8 cellular contexts compared by ENCODE assay signal in genomic region chr7:105769951-105770628, GRCh38.
A peak's percentile ranks its signal among the peaks of the same experiment; 100 is the strongest.
DNase-seq lines count a peak whose midpoint lies in the region; ATAC-seq and TF ChIP-seq lines count a peak whose summit lies in the region.

No MANE protein-coding gene starts in this region.

- H3K27ac Mint-ChIP-seq in activated CD4-positive, alpha-beta T cell treated with anti-CD3 and anti-CD28 coated beads for 36 hours: no peak overlapping the region
- H3K27ac Mint-ChIP-seq in activated CD4-positive, alpha-beta T cell treated with anti-CD3 and anti-CD28 coated beads, Interleukin-2, amount 10 ng/mL, durations not matched to agents 24 days and 14 days: no peak overlapping the region
- H3K27ac Mint-ChIP-seq in GM23338: no peak overlapping the region

- H2AFZ ChIP-seq in GM23338: no peak overlapping the region

- DNase-seq in activated CD4-positive, alpha-beta T cell treated with anti-CD3 and anti-CD28 coated beads for 36 hours: peak; percentile 53
- DNase-seq in activated CD4-positive, alpha-beta T cell treated with anti-CD3 and anti-CD28 coated beads, Interleukin-2, amount 10 ng/mL, durations not matched to agents 24 days and 14 days: no peak
- DNase-seq in NB4 (ENCODE audit: low read depth) (peak; percentile 12), epithelial cell of esophagus (ENCODE audit: low read depth) (peak; percentile 25), sciatic nerve (ENCODE audit: low spot score) (no peak), DMS 273 (lab: John Stamatoyannopoulos, UW; ENCODE audit: unreplicated experiment) (no peak), GM23338 (ENCODE audit: low spot score) (no peak)
- no peak for DNase-seq in activated CD4-positive, CD25-positive, alpha-beta regulatory T cell treated with anti-CD3 and anti-CD28 coated beads, Interleukin-2, amount 50 U/mL, for 72 hours

- H3K4me2 ChIP-seq in GM23338: no peak overlapping the region

- no peaks in the 10 kb centered on the region for H3F3A ChIP-seq in GM23338 (replicated peaks; ENCODE audit: low read depth)

- H3K27me3 Mint-ChIP-seq in activated CD4-positive, alpha-beta T cell treated with anti-CD3 and anti-CD28 coated beads for 36 hours: no peaks in the 10 kb centered on the region
- H3K27me3 Mint-ChIP-seq in activated CD4-positive, alpha-beta T cell treated with anti-CD3 and anti-CD28 coated beads, Interleukin-2, amount 10 ng/mL, durations not matched to agents 24 days and 14 days: peaks cover 28% of the 10 kb centered on the region
- H3K27me3 Mint-ChIP-seq in GM23338 (ENCODE audit: insufficient read depth, low read depth, poor library complexity): peaks cover 8% of the 10 kb centered on the region

- TF ChIP-seq POLR2A in NB4 (IDR thresholded peaks at IDR 0.05; ENCODE audit: extremely low read depth, insufficient read length): no peak

- no peaks in the 10 kb centered on the region for H3K9me3 Mint-ChIP-seq in activated CD4-positive, alpha-beta T cell treated with anti-CD3 and anti-CD28 coated beads for 36 hours (ENCODE audit: low read depth)
- H3K9me3 Mint-ChIP-seq in activated CD4-positive, alpha-beta T cell treated with anti-CD3 and anti-CD28 coated beads, Interleukin-2, amount 10 ng/mL, durations not matched to agents 24 days and 14 days: no peaks in the 10 kb centered on the region
- no peaks in the 10 kb centered on the region for H3K9me3 Mint-ChIP-seq in GM23338

- peaks cover 48% of the 10 kb centered on the region for H3K4me1 ChIP-seq in GM23338 (ENCODE audit: insufficient read depth)

- H3K9me2 ChIP-seq in GM23338 (ENCODE audit: insufficient read depth): no peaks in the 10 kb centered on the region

- H3K4me3 ChIP-seq in NB4 (ENCODE audit: low read depth, low read length) (no peak overlapping the region), epithelial cell of esophagus (ENCODE audit: low read length) (no peak overlapping the region), GM23338 (no peak overlapping the region)

- CTCF ChIA-PET in activated CD4-positive, alpha-beta T cell treated with anti-CD3 and anti-CD28 coated beads for 36 hours (lab: Charles Lee): interaction anchor here (0.5 to 1.7 kb wide), 8 partner anchors 9 to 116 kb away, joined by 3 to 7 read pairs (median 4); no protein-coding TSS in a partner anchor

- peak; percentile 70 for ATAC-seq in activated CD4-positive, alpha-beta T cell treated with anti-CD3 and anti-CD28 coated beads for 36 hours
- ATAC-seq in sciatic nerve: peak; percentile 42
- no peak for ATAC-seq in GM23338

- no peaks in the 10 kb centered on the region for H3K36me3 ChIP-seq in GM23338 (ENCODE audit: insufficient read depth)

- no peak overlapping the region for H3K4me3 Mint-ChIP-seq in activated CD4-positive, alpha-beta T cell treated with anti-CD3 and anti-CD28 coated beads for 36 hours
- no peak overlapping the region for H3K4me3 Mint-ChIP-seq in activated CD4-positive, alpha-beta T cell treated with anti-CD3 and anti-CD28 coated beads, Interleukin-2, amount 10 ng/mL, durations not matched to agents 24 days and 14 days
- H3K4me3 Mint-ChIP-seq in GM23338: no peak overlapping the region

- TF ChIP-seq CTCF in NB4 (IDR thresholded peaks at IDR 0.05; ENCODE audit: low read depth, low read length): no peak
- no peak for TF ChIP-seq CTCF in epithelial cell of esophagus (IDR thresholded peaks at IDR 0.05; ENCODE audit: insufficient read depth, low read depth, low read length, missing control alignments)
- no peak for TF ChIP-seq CTCF in GM23338 (conservative IDR thresholded peaks at IDR 0.05; ENCODE audit: low read depth in 2 of 2)

- H3K36me3 Mint-ChIP-seq in activated CD4-positive, alpha-beta T cell treated with anti-CD3 and anti-CD28 coated beads for 36 hours (ENCODE audit: low read depth): peaks cover 3% of the 10 kb centered on the region
- H3K36me3 Mint-ChIP-seq in activated CD4-positive, alpha-beta T cell treated with anti-CD3 and anti-CD28 coated beads, Interleukin-2, amount 10 ng/mL, durations not matched to agents 24 days and 14 days (ENCODE audit: low read depth): no peaks in the 10 kb centered on the region
- peaks cover 4% of the 10 kb centered on the region; the same call in 1 of the 3 replicates for H3K36me3 Mint-ChIP-seq in GM23338 (ENCODE audit: low read depth)

- H3K4me1 Mint-ChIP-seq in activated CD4-positive, alpha-beta T cell treated with anti-CD3 and anti-CD28 coated beads for 36 hours: peaks cover 40% of the 10 kb centered on the region
- H3K4me1 Mint-ChIP-seq in activated CD4-positive, alpha-beta T cell treated with anti-CD3 and anti-CD28 coated beads, Interleukin-2, amount 10 ng/mL, durations not matched to agents 24 days and 14 days: peaks cover 16% of the 10 kb centered on the region
- H3K4me1 Mint-ChIP-seq in GM23338: peaks cover 72% of the 10 kb centered on the region

- H3K27me3 ChIP-seq in GM23338 (ENCODE audit: insufficient read depth): no peaks in the 10 kb centered on the region

- H3K27ac ChIP-seq in GM23338 (ENCODE audit: low read depth): no peak overlapping the region

- no peaks in the 10 kb centered on the region for H4K20me1 ChIP-seq in GM23338 (replicated peaks; ENCODE audit: insufficient read depth)

- peaks cover 5% of the 10 kb centered on the region; the same call in 1 of the 2 replicates for H3K79me2 ChIP-seq in GM23338 (replicated peaks; ENCODE audit: insufficient read depth)

- intact Hi-C loops in activated CD4-positive, alpha-beta T cell treated with anti-CD3 and anti-CD28 coated beads for 36 hours (cut with DNase I, micrococcal nuclease): loop anchor here (5.0 to 10.0 kb wide), 4 partner anchors 107 to 385 kb away; partner anchors contain the start of gene ATXN7L1 (in 1 of the 2)
- intact Hi-C loops in activated CD4-positive, alpha-beta T cell treated with anti-CD3 and anti-CD28 coated beads, Interleukin-2, amount 10 ng/mL, durations not matched to agents 24 days and 14 days (cut with micrococcal nuclease): loop anchor here (5.0 to 10.0 kb wide), 2 partner anchors 107 to 385 kb away; partner anchors contain the start of gene ATXN7L1
- intact Hi-C loops in sciatic nerve (cut with DNase I): no loop called here

- POLR2A ChIA-PET in activated CD4-positive, alpha-beta T cell treated with anti-CD3 and anti-CD28 coated beads for 36 hours (lab: Charles Lee): no interaction called here

TF ChIP-seq in GM23338, 12 proteins besides CTCF, POLR2A, EP300 and RAD21 (continues in another document):
- TF ChIP-seq NANOG (IDR thresholded peaks at IDR 0.05; ENCODE audit: borderline replicate concordance) (no peak), ZNF462 (CRISPR knock-in tag; IDR thresholded peaks at IDR 0.05) (no peak), ZNF331 (CRISPR knock-in tag; IDR thresholded peaks at IDR 0.05; ENCODE audit: low read depth) (no peak), ZNF114 (CRISPR knock-in tag; IDR thresholded peaks at IDR 0.05) (no peak)

Comparison
In these comparisons a context has a peak if more than half of its experiments do, and no peak if none do; other contexts are left out.
1. DNase-seq: peak in activated CD4-positive, alpha-beta T cell treated with anti-CD3 and anti-CD28 coated beads for 36 hours (single experiment), NB4 (single experiment) and epithelial cell of esophagus (single experiment); none in activated CD4-positive, alpha-beta T cell treated with anti-CD3 and anti-CD28 coated beads, Interleukin-2, amount 10 ng/mL, durations not matched to agents 24 days and 14 days (single experiment), sciatic nerve (single experiment), DMS 273 (single experiment), GM23338 (single experiment) and activated CD4-positive, CD25-positive, alpha-beta regulatory T cell treated with anti-CD3 and anti-CD28 coated beads, Interleukin-2, amount 50 U/mL, for 72 hours (single experiment).